ENCODE assay signal across 27 cellular contexts in the genomic region with DNA sequence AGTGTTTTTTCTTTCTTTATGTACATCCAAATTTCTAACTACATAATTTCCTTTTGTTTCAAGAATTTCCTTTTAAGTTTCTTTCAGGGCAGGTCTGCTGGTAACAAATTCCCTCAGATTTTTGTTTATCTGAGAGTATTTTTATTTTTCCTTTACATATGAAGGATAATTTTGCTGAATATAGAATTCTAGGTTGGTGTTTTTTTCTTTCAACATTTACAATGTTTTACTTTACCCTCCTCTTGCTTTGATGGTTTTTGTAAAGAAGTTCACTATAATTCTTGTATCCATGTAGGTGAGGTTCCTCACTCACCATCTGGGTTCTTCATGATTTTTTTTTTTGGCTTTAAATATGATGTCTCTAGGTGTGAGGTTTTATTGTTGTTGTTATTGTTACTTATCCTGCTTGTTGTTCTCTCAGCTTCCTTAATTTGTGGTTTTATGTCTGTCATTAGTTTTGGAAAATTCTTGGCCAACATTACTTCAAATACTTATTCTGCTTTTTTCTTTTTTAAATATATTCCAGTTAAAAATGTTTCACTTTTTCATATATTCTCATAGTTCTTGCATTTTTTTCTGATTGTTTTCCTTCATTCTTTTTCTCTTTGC.
DNase-seq lines count a peak whose midpoint lies in the region; ATAC-seq, FAIRE-seq and TF ChIP-seq lines count a peak whose summit lies in the region.
"Had no signal": no experiment of that assay in that cellular context is flagged by ENCODE, and none has a peak within 500 bp of the region (broad histone marks: within the 10 kb centered on the region; RNA-seq: fewer than 3 reads in every experiment).

No MANE protein-coding gene starts in this region.

- no peak for DNase-seq in neural progenitor cell (ENCODE audit: low spot score)
- no peak for DNase-seq in small intestine
- no peak for DNase-seq in NCI-H2029 treated with DMSO at 0.1 percent for 48 hours (lab: John Stamatoyannopoulos, UW)
- no peak for DNase-seq in NOMO-1 treated with DMSO at 0.1 percent for 48 hours (lab: John Stamatoyannopoulos, UW; ENCODE audit: unreplicated experiment)
- DNase-seq: 8988T; ACHN; BE2C; C1 segment of cervical spinal cord; CD4-positive, alpha-beta memory T cell; CD4-positive, CD25-positive, alpha-beta regulatory T cell; CD8-positive, alpha-beta memory T cell; COR-L47; DMS 273 treated with DMSO at 0.1 percent for 48 hours; DMS153; DMS53; DMS79; DND-41; EL; GF-D8 had no signal

- no peak overlapping the region for H3K4me3 ChIP-seq in HEK293 (ENCODE audit: low read depth, low read length)
- no peak overlapping the region for H3K4me3 ChIP-seq in neural progenitor cell
- no peak overlapping the region for H3K4me3 ChIP-seq in small intestine (ENCODE audit: low read depth in 1 of 2, low read length in 2 of 2)
- H3K4me3 ChIP-seq: BLaER1 had no signal

- POLR2A ChIA-PET in HEK293 (lab: Yijun Ruan, JAX): no interaction called here

- H3K27me3 Mint-ChIP-seq in neural progenitor cell (ENCODE audit: insufficient read depth, low read depth): no peaks in the 10 kb centered on the region
- H3K27me3 Mint-ChIP-seq: CD4-positive, CD25-positive, alpha-beta regulatory T cell had no signal

- peak overlapping the region; percentile 21 for H3K27ac Mint-ChIP-seq in neural progenitor cell
- H3K27ac Mint-ChIP-seq: CD14-positive monocyte; CD4-positive, alpha-beta memory T cell; CD4-positive, CD25-positive, alpha-beta regulatory T cell; CD8-positive, alpha-beta memory T cell had no signal

- H3K27ac ChIP-seq in HEK293 (ENCODE audit: extremely low read depth, low read depth, low read length) (no peak overlapping the region), neural progenitor cell (no peak overlapping the region), small intestine (ENCODE audit: low read depth in 1 of 2, low read length in 1 of 2) (no peak overlapping the region)
- H3K27ac ChIP-seq: BLaER1 had no signal

- H3K79me2 ChIP-seq in neural progenitor cell (ENCODE audit: low read depth): no peaks in the 10 kb centered on the region

- ATAC-seq in GM18498 (IDR thresholded peaks at IDR 0.05; ENCODE audit: unreplicated experiment) (no peak), GM18873 (IDR thresholded peaks at IDR 0.05; ENCODE audit: low FRiP score, unreplicated experiment) (no peak)

- no peaks in the 10 kb centered on the region for H3K4me1 Mint-ChIP-seq in neural progenitor cell
- H3K4me1 Mint-ChIP-seq: CD14-positive monocyte; CD4-positive, alpha-beta memory T cell; CD4-positive, CD25-positive, alpha-beta regulatory T cell; CD8-positive, alpha-beta memory T cell had no signal

- no peaks in the 10 kb centered on the region for H3F3A ChIP-seq in neural progenitor cell (ENCODE audit: low read depth)

- no peaks in the 10 kb centered on the region for H3K9me3 ChIP-seq in HEK293 (ENCODE audit: control insufficient read depth, insufficient read depth, low read depth, low read length)
- no peaks in the 10 kb centered on the region for H3K9me3 ChIP-seq in neural progenitor cell (ENCODE audit: low read depth)
- no peaks in the 10 kb centered on the region for H3K9me3 ChIP-seq in small intestine (ENCODE audit: control insufficient read depth, low read depth)
- H3K9me3 ChIP-seq: BE2C, BLaER1 had no signal

- no peak overlapping the region for H3K4me2 ChIP-seq in neural progenitor cell
- H3K4me2 ChIP-seq: BLaER1 had no signal

- H3K27me3 ChIP-seq in neural progenitor cell: no peaks in the 10 kb centered on the region
- H3K27me3 ChIP-seq in small intestine (ENCODE audit: control insufficient read depth in 2 of 2, insufficient read depth in 2 of 2, low read length in 2 of 2): no peaks in the 10 kb centered on the region
- H3K27me3 ChIP-seq: BE2C, BLaER1 had no signal

- peaks cover 44% of the 10 kb centered on the region for H3K9me3 Mint-ChIP-seq in neural progenitor cell

- H4K20me1 ChIP-seq in neural progenitor cell (ENCODE audit: low read depth): no peaks in the 10 kb centered on the region
- H4K20me1 ChIP-seq: BLaER1 had no signal

- H3K36me3 ChIP-seq in HEK293 (ENCODE audit: control insufficient read depth in 2 of 2, insufficient read depth in 1 of 2, low read length in 2 of 2): no peaks in the 10 kb centered on the region
- no peaks in the 10 kb centered on the region for H3K36me3 ChIP-seq in neural progenitor cell
- no peaks in the 10 kb centered on the region for H3K36me3 ChIP-seq in small intestine (ENCODE audit: control insufficient read depth in 2 of 2, insufficient read depth in 2 of 2, low read length in 2 of 2)
- H3K36me3 ChIP-seq: BE2C, BLaER1 had no signal

- CTCF ChIA-PET in HEK293 (lab: Yijun Ruan, JAX): no interaction called here

- H3K4me1 ChIP-seq in HEK293 (ENCODE audit: control insufficient read depth, insufficient read depth, low read length): no peaks in the 10 kb centered on the region
- H3K4me1 ChIP-seq in neural progenitor cell: no peaks in the 10 kb centered on the region
- no peaks in the 10 kb centered on the region for H3K4me1 ChIP-seq in small intestine (ENCODE audit: control insufficient read depth in 2 of 2, insufficient read depth in 1 of 2, low read depth in 1 of 2, low read length in 1 of 2)
- H3K4me1 ChIP-seq: BE2C, BLaER1 had no signal

- no peak overlapping the region for H3K9ac ChIP-seq in neural progenitor cell
- H3K9ac ChIP-seq: BLaER1 had no signal

- no peak overlapping the region for H3K4me3 Mint-ChIP-seq in neural progenitor cell
- H3K4me3 Mint-ChIP-seq: CD14-positive monocyte; CD4-positive, alpha-beta memory T cell; CD4-positive, CD25-positive, alpha-beta regulatory T cell; CD8-positive, alpha-beta memory T cell had no signal

- no peak for TF ChIP-seq CTCF in HEK293 (tag by site-specific recombination; IDR thresholded peaks at IDR 0.05)
- no peak for TF ChIP-seq CTCF in neural progenitor cell (IDR thresholded peaks at IDR 0.05)

- FAIRE-seq in islet of Langerhans (lab: Jason Lieb, UNC) (peak; percentile 84), small intestine (lab: Jason Lieb, UNC) (peak; percentile 55)
- FAIRE-seq: GM18507, GM19239 had no signal

- no peak overlapping the region for H2AFZ ChIP-seq in neural progenitor cell (replicated peaks)

- H3K36me3 Mint-ChIP-seq in neural progenitor cell: peaks cover 10% of the 10 kb centered on the region
- H3K36me3 Mint-ChIP-seq: CD4-positive, alpha-beta memory T cell; CD4-positive, CD25-positive, alpha-beta regulatory T cell had no signal

TF ChIP-seq in HEK293, 187 proteins besides CTCF, POLR2A, EP300 and RAD21:
- TF ChIP-seq ZNF529 (tag by site-specific recombination; IDR thresholded peaks at IDR 0.05; ENCODE audit: insufficient replicate concordance): no peak
- peak; percentile 91 for TF ChIP-seq SETDB1 (IDR thresholded peaks at IDR 0.05; ENCODE audit: insufficient read length, low read length)
- TF ChIP-seq ZNF623 (tag by site-specific recombination; IDR thresholded peaks at IDR 0.05): no peak
- peak; percentile 91 for TF ChIP-seq ZNF558 (tag by site-specific recombination; IDR thresholded peaks at IDR 0.05)
- TF ChIP-seq ZNF571 (tag by site-specific recombination; IDR thresholded peaks at IDR 0.05): no peak
